ENCODE assay signal across 18 cellular contexts in genomic region chr7:2596636-2597635, GRCh38. TPM values are rescaled to one million over a fixed set of nuclear protein-coding genes. Genes with fewer than 3 reads are reported as not detected.
DNase-seq lines count a peak whose midpoint lies in the region; ATAC-seq and TF ChIP-seq lines count a peak whose summit lies in the region.
"Had no signal": no experiment of that assay in that cellular context is flagged by ENCODE, and none has a peak within 500 bp of the region (broad histone marks: within the 10 kb centered on the region; RNA-seq: fewer than 3 reads in every experiment).

No MANE protein-coding gene starts in this region.

- H3K27me3 ChIP-seq in BLaER1 (no peaks in the 10 kb centered on the region), H7 (ENCODE audit: control insufficient read depth, insufficient read depth, low read length) (no peaks in the 10 kb centered on the region)

- peaks cover 9% of the 10 kb centered on the region; the same call in 1 of the 2 replicates for H4K20me1 ChIP-seq in BLaER1

- no peak for TF ChIP-seq CTCF in brain (conservative IDR thresholded peaks at IDR 0.05)
- no peak for TF ChIP-seq CTCF in nephron progenitor cell (IDR thresholded peaks at IDR 0.05)

- DNase-seq in H7 (peak; percentile 52), nephron progenitor cell (no peak)
- DNase-seq in activated T-cell treated with anti-CD3 and anti-CD28 coated beads, Interleukin-2, amount 50 U/mL, for 72 hours: no peak
- DNase-seq in stimulated activated CD4-positive, alpha-beta T cell treated with anti-CD3 and anti-CD28 coated beads, Interleukin-4, amount 100 ng/mL, for 24 hours: no peak
- DNase-seq: GDM1; GM23248; NCI-H1436; NCI-H1930; NCI-H2171; NCI-H446 treated with DMSO at 0.1 percent for 48 hours; NCI-H69; NK-92 treated with Interleukin-12 subunit alpha and Interleukin-12 subunit beta, amount 100 ng/mL, for 24 hours had no signal

- no peak overlapping the region; the same call in 1 of the 2 replicates for H3K27ac ChIP-seq in BLaER1
- H3K27ac ChIP-seq: C4-2B, GM23248 had no signal

- peak overlapping the region; percentile 85 for H3K4me2 ChIP-seq in BLaER1

- H3K4me3 ChIP-seq in BLaER1: no peak overlapping the region
- no peak overlapping the region for H3K4me3 ChIP-seq in H7 (ENCODE audit: insufficient read depth, low read depth, low read length)
- H3K4me3 ChIP-seq: GM23248, K562 had no signal

- peaks cover 59% of the 10 kb centered on the region for H3K36me3 Mint-ChIP-seq in brain
- peaks cover 41% of the 10 kb centered on the region for H3K36me3 Mint-ChIP-seq in nephron progenitor cell (ENCODE audit: low read depth)
- no peaks in the 10 kb centered on the region for H3K36me3 Mint-ChIP-seq in activated T-cell treated with anti-CD3 and anti-CD28 coated beads, Interleukin-2, amount 50 U/mL, for 72 hours (ENCODE audit: insufficient read depth in 2 of 2)

- H3K27me3 Mint-ChIP-seq in brain (peaks cover 3% of the 10 kb centered on the region), nephron progenitor cell (ENCODE audit: low read depth, poor library complexity) (peaks cover 2% of the 10 kb centered on the region)
- H3K27me3 Mint-ChIP-seq in activated T-cell treated with anti-CD3 and anti-CD28 coated beads, Interleukin-2, amount 50 U/mL, for 72 hours (ENCODE audit: low read depth): no peaks in the 10 kb centered on the region

- peaks cover 75% of the 10 kb centered on the region for H3K4me1 ChIP-seq in BLaER1

- no peaks in the 10 kb centered on the region for H3K9me3 ChIP-seq in BLaER1

- peaks cover 75% of the 10 kb centered on the region for H3K36me3 ChIP-seq in BLaER1
- H3K36me3 ChIP-seq in H7 (replicated peaks; ENCODE audit: control insufficient read depth, insufficient read depth, low read length): no peaks in the 10 kb centered on the region

- no peaks in the 10 kb centered on the region for H3K9me3 Mint-ChIP-seq in brain
- no peaks in the 10 kb centered on the region for H3K9me3 Mint-ChIP-seq in nephron progenitor cell
- H3K9me3 Mint-ChIP-seq in activated T-cell treated with anti-CD3 and anti-CD28 coated beads, Interleukin-2, amount 50 U/mL, for 72 hours: no peaks in the 10 kb centered on the region

- no peak for ATAC-seq in activated T-cell treated with anti-CD3 and anti-CD28 coated beads, Interleukin-2, amount 50 U/mL, for 72 hours (replicated peaks in 1 of 2)
- ATAC-seq in GM18517 (IDR thresholded peaks at IDR 0.05; ENCODE audit: unreplicated experiment): no peak
- ATAC-seq: K562, Right ventricle myocardium inferior had no signal

- peak overlapping the region in 4 of 5 experiments; percentile 70 to 87 (median 75) for H3K27ac Mint-ChIP-seq in brain
- H3K27ac Mint-ChIP-seq in nephron progenitor cell: peak overlapping the region; percentile 26
- no peak overlapping the region for H3K27ac Mint-ChIP-seq in activated T-cell treated with anti-CD3 and anti-CD28 coated beads, Interleukin-2, amount 50 U/mL, for 72 hours

- H3K4me1 Mint-ChIP-seq in brain: peaks cover 15% of the 10 kb centered on the region
- peaks cover 32% of the 10 kb centered on the region for H3K4me1 Mint-ChIP-seq in nephron progenitor cell
- H3K4me1 Mint-ChIP-seq in activated T-cell treated with anti-CD3 and anti-CD28 coated beads, Interleukin-2, amount 50 U/mL, for 72 hours (ENCODE audit: low read depth): no peaks in the 10 kb centered on the region

- H3K4me3 Mint-ChIP-seq in brain (no peak overlapping the region), nephron progenitor cell (no peak overlapping the region)
- no peak overlapping the region for H3K4me3 Mint-ChIP-seq in activated T-cell treated with anti-CD3 and anti-CD28 coated beads, Interleukin-2, amount 50 U/mL, for 72 hours

- H3K9ac ChIP-seq in BLaER1: no peak overlapping the region
- H3K9ac ChIP-seq: GM23248 had no signal

RNA-seq across cellular contexts. Expression of gene TTYH3, which starts 34.9 kb away (rescaled TPM):
- total RNA-seq in H7 (2014; rRNA removed; shearing (Covaris generic)): 50.2 and 53.5 TPM in 2 replicates
- 48.7 TPM for polyA plus RNA-seq in brain (ENCODE audit: insufficient read depth, low read depth, low replicate concordance)
- total RNA-seq in activated T-cell treated with anti-CD3 and anti-CD28 coated beads, Interleukin-2, amount 50 U/mL, for 72 hours: 10 to 100 TPM; 30.0 to 36.4 TPM

RNA-seq across cellular contexts. Expression of gene IQCE, which starts 38.2 kb away (rescaled TPM):
- 2.1 and 4.0 TPM in 2 replicates for total RNA-seq in H7 (2014; rRNA removed; shearing (Covaris generic))
- polyA plus RNA-seq in brain (ENCODE audit: insufficient read depth, low read depth, low replicate concordance): 18.0 TPM
- total RNA-seq in activated T-cell treated with anti-CD3 and anti-CD28 coated beads, Interleukin-2, amount 50 U/mL, for 72 hours: 10 to 100 TPM; 11.8 to 12.2 TPM

RNA-seq across cellular contexts. Expression of gene BRAT1, which starts 41.6 kb away (rescaled TPM):
- 83.5 and 86.4 TPM in 2 replicates for total RNA-seq in H7 (2014; rRNA removed; shearing (Covaris generic))
- 49.3 TPM for polyA plus RNA-seq in brain (ENCODE audit: insufficient read depth, low read depth, low replicate concordance)
- 10 to 100 TPM; 28.0 to 35.2 TPM for total RNA-seq in activated T-cell treated with anti-CD3 and anti-CD28 coated beads, Interleukin-2, amount 50 U/mL, for 72 hours
